In the genomic region with DNA sequence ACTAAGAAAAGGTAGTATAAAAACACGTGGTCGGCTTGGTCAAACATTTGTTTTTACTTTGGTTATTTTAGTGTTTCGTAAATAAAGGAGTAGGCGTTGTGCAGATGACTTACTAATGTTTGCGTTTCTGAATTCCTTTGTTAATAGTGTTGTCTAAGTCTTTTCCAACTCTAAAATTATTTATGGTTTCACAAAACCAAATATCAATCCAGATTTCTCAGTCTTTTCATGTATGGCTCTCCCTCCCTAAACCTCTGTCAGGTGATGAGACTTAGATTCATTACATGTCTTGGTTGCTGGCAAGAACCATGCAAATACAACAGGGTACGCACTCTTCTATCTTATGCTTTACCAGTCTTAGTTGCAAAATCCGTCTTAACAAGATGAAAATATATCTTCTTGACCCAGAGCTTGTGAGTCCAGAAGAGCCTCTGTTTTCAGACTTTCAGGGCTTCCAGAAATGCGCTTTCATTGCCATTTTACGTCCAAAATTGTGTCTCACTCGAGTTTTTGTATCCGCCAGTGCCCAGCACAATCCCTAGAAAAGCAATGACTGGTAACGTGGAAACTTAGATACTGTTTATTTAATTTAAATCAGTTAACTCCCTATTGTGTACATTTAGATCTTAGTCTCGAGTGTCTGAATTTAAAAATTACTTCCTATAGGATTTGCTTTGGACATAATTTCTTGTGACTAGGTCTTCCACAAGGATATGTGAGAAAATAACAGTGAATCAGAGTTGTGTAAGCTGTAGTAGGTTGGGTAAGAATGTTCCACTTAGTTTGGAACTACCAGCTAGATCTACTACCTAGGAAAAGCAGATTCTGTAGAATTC, we compare ENCODE assay signal across 8 cellular contexts. TPM values are rescaled to one million over a fixed set of nuclear protein-coding genes. Genes with fewer than 3 reads are reported as not detected.
DNase-seq lines count a peak whose midpoint lies in the region; ATAC-seq and TF ChIP-seq lines count a peak whose summit lies in the region.

No MANE protein-coding gene starts in this region.

- H3K4me1 ChIP-seq in DND-41 (ENCODE audit: insufficient read depth, low read length) (peaks cover 27% of the 10 kb centered on the region), stomach (peaks cover 7 to 40% (median 17%) of the 10 kb centered on the region in 4 donors)

- H3K79me2 ChIP-seq in DND-41 (ENCODE audit: insufficient read depth, low read length) = peaks cover 41% of the 10 kb centered on the region

- peak overlapping the region; percentile 63 for H3K4me2 ChIP-seq in DND-41 (ENCODE audit: insufficient read depth, low read length)

- no peak for TF ChIP-seq POLR2A in stomach (IDR thresholded peaks at IDR 0.05)

- no peak for TF ChIP-seq CTCF in DND-41 (IDR thresholded peaks at IDR 0.05; ENCODE audit: borderline replicate concordance, extremely low read depth, low read length, poor library complexity, severe bottlenecking)
- no peak for TF ChIP-seq CTCF in kidney epithelial cell (IDR thresholded peaks at IDR 0.05; ENCODE audit: insufficient read depth, low read length, poor library complexity, severe bottlenecking)
- no peak for TF ChIP-seq CTCF in stomach (IDR thresholded peaks at IDR 0.05)

- H3K9me3 ChIP-seq in DND-41 (ENCODE audit: insufficient read depth, low read length, severe bottlenecking) (no peaks in the 10 kb centered on the region), stomach (no peaks in the 10 kb centered on the region)

- H4K20me1 ChIP-seq in DND-41 (ENCODE audit: insufficient read depth, low read length) = peaks cover 3% of the 10 kb centered on the region; the same call in 1 of the 2 replicates

- H2AFZ ChIP-seq in DND-41 (ENCODE audit: low read depth, low read length) = peak overlapping the region; percentile 70

- H3K4me3 ChIP-seq in DND-41 (ENCODE audit: low read depth in 1 of 2, low read length in 2 of 2) = peak overlapping the region; percentile 20 to 57; a peak in 3 of 4 replicates
- H3K4me3 ChIP-seq in Jurkat, Clone E6-1 (ENCODE audit: low read length) = peak overlapping the region; percentile 84
- peak overlapping the region; percentile 73 for H3K4me3 ChIP-seq in kidney epithelial cell (ENCODE audit: low read depth, low read length)
- peak overlapping the region; percentile 59 to 70 (median 62) for H3K4me3 ChIP-seq in stomach

- H3K27ac ChIP-seq in DND-41 (ENCODE audit: low read length) (peak overlapping the region; percentile 82), stomach (peak overlapping the region; percentile 87 to 97 (median 92))

- 10 to 16% (median 13%) methylated on average over 13 of the region's 13 CpGs for WGBS in stomach, 5 donors

- H3K27me3 ChIP-seq in DND-41 (ENCODE audit: insufficient read depth, low read length, poor library complexity) = peaks cover 3% of the 10 kb centered on the region
- H3K27me3 ChIP-seq in kidney epithelial cell (ENCODE audit: control insufficient read depth, insufficient read depth, low read length) = no peaks in the 10 kb centered on the region
- no peaks in the 10 kb centered on the region for H3K27me3 ChIP-seq in stomach

- intact Hi-C loops in stomach (cut with DNase I; ENCODE audit: low total_unique reads) = no loop called here

- TF ChIP-seq EP300 in stomach (IDR thresholded peaks at IDR 0.05) = no peak

- ATAC-seq in DND-41 (ENCODE audit: insufficient read depth, low read depth) = no peak
- no peak for ATAC-seq in HG02623 (IDR thresholded peaks at IDR 0.05; ENCODE audit: unreplicated experiment)

- peaks cover 32% of the 10 kb centered on the region for H3K36me3 ChIP-seq in DND-41 (ENCODE audit: insufficient read depth, low read length)
- peaks cover 2% of the 10 kb centered on the region for H3K36me3 ChIP-seq in kidney epithelial cell (ENCODE audit: control insufficient read depth, insufficient read depth, low read length)
- H3K36me3 ChIP-seq in stomach = peaks cover 0 to 24% (median 14%) of the 10 kb centered on the region in 4 donors

- peak overlapping the region; percentile 80 for H3K9ac ChIP-seq in DND-41 (ENCODE audit: low read depth, low read length)

- no peak for DNase-seq in DND-41
- peak; percentile 5 for DNase-seq in Jurkat, Clone E6-1 (ENCODE audit: low read depth, low spot score)
- peak; percentile 86 for DNase-seq in amniotic epithelial cell (ENCODE audit: low read depth)
- no peak for DNase-seq in kidney epithelial cell (ENCODE audit: low read depth)
- DNase-seq in stomach = no peak
- no peak for DNase-seq in activated CD4-positive, alpha-beta T cell treated with anti-CD3 and anti-CD28 coated beads, Interleukin-2, amount 50 U/mL, for 48 hours
- no peak for DNase-seq in NCI-H1417 treated with DMSO at 0.1 percent for 48 hours (lab: John Stamatoyannopoulos, UW)

RNA-seq across cellular contexts. Expression of a gene that starts 0.9 kb away (rescaled TPM):
- 11.3 TPM for polyA plus RNA-seq in Jurkat, Clone E6-1 (2012; ENCODE audit: insufficient read depth, insufficient read length)
- total RNA-seq in kidney epithelial cell = 9.5 and 11.0 TPM in 2 replicates
- 10 to 100 TPM in 3 of 5 donors, 1 to 10 TPM in 2; 1.4 to 34.1 (median 13.4) TPM for total RNA-seq in stomach
- 1 to 10 TPM; 6.6 to 8.3 (median 7.1) TPM for polyA plus RNA-seq in stomach

RNA-seq across cellular contexts. Expression of a gene that starts 59.8 kb away (rescaled TPM):
- polyA plus RNA-seq in Jurkat, Clone E6-1 (2012; ENCODE audit: insufficient read depth, insufficient read length) = not detected
- total RNA-seq in kidney epithelial cell (12.5 and 30.2 TPM in 2 replicates), stomach (100 to 1,000 TPM in 3 of 5 donors, 1 to 10 TPM in 1, not detected in 1; 5.1 to 388 (median 191) TPM)
- polyA plus RNA-seq in stomach = 100 to 1,000 TPM in 1 of 3 donors, 10 to 100 TPM in 1, 1 to 10 TPM in 1; 8.7 to 117 (median 46.4) TPM

Comparison
In these comparisons a context has a peak if more than half of its experiments do, and no peak if none do; other contexts are left out.
1. DNase-seq: peak in Jurkat, Clone E6-1 (single experiment) and amniotic epithelial cell (single experiment); none in DND-41 (single experiment), kidney epithelial cell (single experiment), stomach (single experiment), activated CD4-positive, alpha-beta T cell treated with anti-CD3 and anti-CD28 coated beads, Interleukin-2, amount 50 U/mL, for 48 hours (0 of 2) and NCI-H1417 treated with DMSO at 0.1 percent for 48 hours (single experiment).
2. Peak in every context shown above with its lines, with median percentiles within 50 percentile points of each other: H3K4me3 ChIP-seq.